Comparison of ENCODE assay signal across 1 cellular context in the genomic region with DNA sequence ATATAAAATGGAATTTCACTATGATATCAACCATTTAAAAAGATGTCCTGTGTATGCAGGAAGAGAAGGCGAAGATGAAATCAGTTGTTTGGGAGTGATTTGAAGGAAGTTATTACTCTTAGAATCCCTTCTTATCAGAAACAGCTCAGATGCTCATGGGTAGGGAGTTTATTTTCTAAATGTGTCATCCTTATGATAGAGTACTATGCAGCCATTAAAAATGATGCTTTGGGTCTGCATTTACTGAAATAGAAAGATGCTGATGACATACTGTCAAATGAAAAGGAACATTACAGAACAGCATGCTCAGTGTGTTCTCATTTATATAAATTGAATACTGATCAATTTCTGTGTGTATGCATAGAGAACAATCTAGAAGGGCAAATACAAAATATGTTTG.
TF ChIP-seq lines count a peak whose summit lies in the region.

No MANE protein-coding gene starts in this region.

TF ChIP-seq in HCT116, 20 proteins besides CTCF, POLR2A, EP300 and RAD21 (continued from another document):
- TF ChIP-seq, protein P1, sequence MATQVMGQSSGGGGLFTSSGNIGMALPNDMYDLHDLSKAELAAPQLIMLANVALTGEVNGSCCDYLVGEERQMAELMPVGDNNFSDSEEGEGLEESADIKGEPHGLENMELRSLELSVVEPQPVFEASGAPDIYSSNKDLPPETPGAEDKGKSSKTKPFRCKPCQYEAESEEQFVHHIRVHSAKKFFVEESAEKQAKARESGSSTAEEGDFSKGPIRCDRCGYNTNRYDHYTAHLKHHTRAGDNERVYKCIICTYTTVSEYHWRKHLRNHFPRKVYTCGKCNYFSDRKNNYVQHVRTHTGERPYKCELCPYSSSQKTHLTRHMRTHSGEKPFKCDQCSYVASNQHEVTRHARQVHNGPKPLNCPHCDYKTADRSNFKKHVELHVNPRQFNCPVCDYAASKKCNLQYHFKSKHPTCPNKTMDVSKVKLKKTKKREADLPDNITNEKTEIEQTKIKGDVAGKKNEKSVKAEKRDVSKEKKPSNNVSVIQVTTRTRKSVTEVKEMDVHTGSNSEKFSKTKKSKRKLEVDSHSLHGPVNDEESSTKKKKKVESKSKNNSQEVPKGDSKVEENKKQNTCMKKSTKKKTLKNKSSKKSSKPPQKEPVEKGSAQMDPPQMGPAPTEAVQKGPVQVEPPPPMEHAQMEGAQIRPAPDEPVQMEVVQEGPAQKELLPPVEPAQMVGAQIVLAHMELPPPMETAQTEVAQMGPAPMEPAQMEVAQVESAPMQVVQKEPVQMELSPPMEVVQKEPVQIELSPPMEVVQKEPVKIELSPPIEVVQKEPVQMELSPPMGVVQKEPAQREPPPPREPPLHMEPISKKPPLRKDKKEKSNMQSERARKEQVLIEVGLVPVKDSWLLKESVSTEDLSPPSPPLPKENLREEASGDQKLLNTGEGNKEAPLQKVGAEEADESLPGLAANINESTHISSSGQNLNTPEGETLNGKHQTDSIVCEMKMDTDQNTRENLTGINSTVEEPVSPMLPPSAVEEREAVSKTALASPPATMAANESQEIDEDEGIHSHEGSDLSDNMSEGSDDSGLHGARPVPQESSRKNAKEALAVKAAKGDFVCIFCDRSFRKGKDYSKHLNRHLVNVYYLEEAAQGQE (IDR thresholded peaks at IDR 0.05; ENCODE audit: low read depth), result no peak
- TF ChIP-seq POLR2AphosphoS5 (IDR thresholded peaks at IDR 0.05; ENCODE audit: low read depth, low read length) (no peak), CBX3 (IDR thresholded peaks at IDR 0.05; ENCODE audit: low read depth) (no peak)
- TF ChIP-seq, protein P2, sequence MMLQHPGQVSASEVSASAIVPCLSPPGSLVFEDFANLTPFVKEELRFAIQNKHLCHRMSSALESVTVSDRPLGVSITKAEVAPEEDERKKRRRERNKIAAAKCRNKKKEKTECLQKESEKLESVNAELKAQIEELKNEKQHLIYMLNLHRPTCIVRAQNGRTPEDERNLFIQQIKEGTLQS (IDR thresholded peaks at IDR 0.05), result no peak
TF ChIP-seq in HCT116: peak in this region for 0.
